In genomic region chr6:93391982-93392381, GRCh38 we compare ENCODE assay signal across 22 cellular contexts. TPM values are rescaled to one million over a fixed set of nuclear protein-coding genes. Genes with fewer than 3 reads are reported as not detected.
DNase-seq lines count a peak whose midpoint lies in the region; ATAC-seq and TF ChIP-seq lines count a peak whose summit lies in the region.
"Had no signal": no experiment of that assay in that cellular context is flagged by ENCODE, and none has a peak within 500 bp of the region (broad histone marks: within the 10 kb centered on the region; RNA-seq: fewer than 3 reads in every experiment).

No MANE protein-coding gene starts in this region.

- no peaks in the 10 kb centered on the region for H3K9me3 Mint-ChIP-seq in MCF 10A (ENCODE audit: unreplicated experiment)

- no TSS peak for BruUV-seq in MCF 10A (replicated peaks; lab: Mats Ljungman, UMichigan)

- H3K27ac ChIP-seq in right cardiac atrium (ENCODE audit: low read length) = peak overlapping the region; percentile 68

- H3K4me3 ChIP-seq in right cardiac atrium (ENCODE audit: low read length) (peak overlapping the region; percentile 20), choroid plexus epithelial cell (ENCODE audit: low read depth, low read length) (no peak overlapping the region)
- H3K4me3 ChIP-seq: HAP-1 had no signal

- H3K36me3 Mint-ChIP-seq in MCF 10A (ENCODE audit: insufficient read depth, unreplicated experiment) = no peaks in the 10 kb centered on the region
- H3K36me3 Mint-ChIP-seq: IgD-negative memory B cell had no signal

- H3K27me3 ChIP-seq in right cardiac atrium (ENCODE audit: control insufficient read depth, insufficient read depth) = no peaks in the 10 kb centered on the region

- H3K4me1 Mint-ChIP-seq in MCF 10A (ENCODE audit: insufficient read depth, unreplicated experiment) = no peaks in the 10 kb centered on the region
- H3K4me1 Mint-ChIP-seq: IgD-negative memory B cell had no signal

- H3K4me1 ChIP-seq in right cardiac atrium (ENCODE audit: control insufficient read depth, insufficient read depth, low read length) = no peaks in the 10 kb centered on the region

- POLR2A ChIA-PET in MCF 10A (lab: Yijun Ruan, JAX) = no interaction called here

- DNase-seq in right cardiac atrium = no peak
- DNase-seq in Right ventricle myocardium inferior (ENCODE audit: missing footprints) = no peak
- DNase-seq in choroid plexus epithelial cell (ENCODE audit: low read depth) = peak; percentile 37
- DNase-seq in kidney tubule cell (ENCODE audit: low spot score) = peak; percentile 50
- no peak for DNase-seq in MCF 10A (ENCODE audit: unreplicated experiment)
- DNase-seq in NCI-H187 (lab: John Stamatoyannopoulos, UW) = no peak
- DNase-seq in NCI-H146 treated with DMSO at 0.1 percent for 48 hours (lab: John Stamatoyannopoulos, UW; ENCODE audit: unreplicated experiment) = no peak
- DNase-seq: CD4-positive, alpha-beta T cell; GF-D8; Kasumi-1; MM.1S; NCI-H1092; NCI-H1436 treated with DMSO at 0.1 percent for 48 hours; NCI-H2081 treated with DMSO at 0.1 percent for 48 hours; NCI-H510A; NCI-H774; SHP77 had no signal

- no peaks in the 10 kb centered on the region for H3K9me3 ChIP-seq in right cardiac atrium (ENCODE audit: control insufficient read depth, low read length)
- H3K9me3 ChIP-seq: HAP-1 had no signal

- 57% methylated on average over 4 of the region's 4 CpGs for WGBS in right cardiac atrium

- intact Hi-C loops in right cardiac atrium (cut with DNase I) = no loop called here
- intact Hi-C loops in Right ventricle myocardium inferior (cut with DNase I) = no loop called here
- intact Hi-C loops in MCF 10A (cut with micrococcal nuclease) = no loop called here

- H3K27ac Mint-ChIP-seq in MCF 10A (ENCODE audit: low read depth, unreplicated experiment) = no peak overlapping the region
- H3K27ac Mint-ChIP-seq: CD4-positive, alpha-beta T cell; IgD-negative memory B cell had no signal

- no peak for TF ChIP-seq CTCF in choroid plexus epithelial cell (conservative IDR thresholded peaks at IDR 0.05; ENCODE audit: low read depth, low read length)
- TF ChIP-seq CTCF in MCF 10A (IDR thresholded peaks at IDR 0.05; ENCODE audit: unreplicated experiment) = no peak

- CTCF ChIA-PET in MCF 10A (lab: Yijun Ruan, JAX) = no interaction called here

- peaks cover 74% of the 10 kb centered on the region for H3K27me3 Mint-ChIP-seq in MCF 10A (ENCODE audit: insufficient read depth, unreplicated experiment)
- H3K27me3 Mint-ChIP-seq: CD4-positive, alpha-beta T cell; IgD-negative memory B cell had no signal

- no peak overlapping the region for H3K4me3 Mint-ChIP-seq in MCF 10A (ENCODE audit: unreplicated experiment)
- H3K4me3 Mint-ChIP-seq: CD4-positive, alpha-beta T cell; IgD-negative memory B cell had no signal

- ATAC-seq in right cardiac atrium (no peak), Right ventricle myocardium inferior (no peak)

RNA-seq across cellular contexts. Expression of gene EPHA7, which starts 27.4 kb away (rescaled TPM):
- total RNA-seq in right cardiac atrium (10 to 100 TPM; 12.3 to 26.9 (median 20.5) TPM), Right ventricle myocardium inferior (1.3 TPM), MCF 10A (2022) (not detected in 2 replicates)
- 6.6 TPM for polyA plus RNA-seq in right cardiac atrium
- total RNA-seq: A172; CD4-positive, alpha-beta T cell; OCI-LY7 had no signal
- polyA plus RNA-seq: BJ, IgD-negative memory B cell had no signal

Comparison
In these comparisons a context has a peak if more than half of its experiments do, and no peak if none do; other contexts are left out.
1. DNase-seq: peak in choroid plexus epithelial cell (single experiment) and kidney tubule cell (single experiment); none in right cardiac atrium (0 of 3), Right ventricle myocardium inferior (single experiment), MCF 10A (single experiment), NCI-H187 (0 of 2) and NCI-H146 treated with DMSO at 0.1 percent for 48 hours (single experiment).